8 cellular contexts compared by ENCODE assay signal in the genomic region with DNA sequence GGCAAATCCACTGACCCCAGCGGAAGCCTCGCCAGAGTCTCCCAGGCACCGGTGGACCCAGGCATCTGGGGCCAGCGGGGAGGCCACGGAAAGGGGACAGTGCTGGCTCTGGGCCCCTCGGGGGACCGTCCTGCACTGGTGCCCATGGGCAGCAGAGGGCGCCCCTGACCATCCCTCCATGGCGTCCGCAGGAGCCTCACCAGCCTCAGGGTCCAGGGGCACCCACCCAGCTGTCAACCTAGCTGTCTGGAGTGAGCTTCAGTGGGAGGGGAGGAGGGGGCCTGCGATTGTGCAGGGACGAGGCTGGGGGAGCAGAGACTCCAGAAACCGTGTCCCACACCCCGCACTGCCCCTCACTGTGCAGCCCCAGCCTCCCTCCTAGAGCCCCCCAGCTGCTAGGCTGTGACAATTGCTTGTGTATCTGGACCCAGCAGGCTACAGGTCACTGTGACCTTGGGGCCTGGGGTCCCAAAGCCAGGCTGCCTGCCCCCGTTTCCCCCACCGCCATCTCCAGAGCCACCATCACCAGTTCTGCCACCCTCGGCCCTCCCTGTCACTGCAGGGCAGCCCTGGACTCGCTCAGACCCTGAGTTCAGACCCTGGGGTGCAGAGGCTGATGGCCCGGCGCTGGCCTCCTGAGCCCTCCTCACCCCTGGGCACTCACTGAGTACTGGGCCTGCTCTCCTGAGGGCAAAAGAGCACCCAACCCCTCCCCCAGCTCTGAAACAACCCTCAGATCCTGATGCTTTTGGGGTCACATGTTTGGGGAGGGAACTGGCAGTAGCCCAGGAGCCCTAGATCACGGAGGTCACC. TPM values are rescaled to one million over a fixed set of nuclear protein-coding genes. Genes with fewer than 3 reads are reported as not detected.
DNase-seq lines count a peak whose midpoint lies in the region; ATAC-seq and TF ChIP-seq lines count a peak whose summit lies in the region.

No MANE protein-coding gene starts in this region.

- no peaks in the 10 kb centered on the region for H3K79me2 ChIP-seq in Loucy (ENCODE audit: insufficient read depth, low read length)

- peaks cover 31% of the 10 kb centered on the region for H3K4me1 ChIP-seq in Loucy (ENCODE audit: insufficient read depth, low read length, poor library complexity, severe bottlenecking)

- H2AFZ ChIP-seq in Loucy (ENCODE audit: low read length) = no peak overlapping the region

- H3K36me3 ChIP-seq in Loucy (ENCODE audit: insufficient read depth, low read length) = no peaks in the 10 kb centered on the region

- no peaks in the 10 kb centered on the region for H3K36me3 Mint-ChIP-seq in activated CD8-positive, alpha-beta memory T cell treated with anti-CD3 and anti-CD28 coated beads, Interleukin-2, amount 10 ng/mL, durations not matched to agents 7 days and 5 days

- no peak overlapping the region for H3K27ac Mint-ChIP-seq in activated CD8-positive, alpha-beta memory T cell treated with anti-CD3 and anti-CD28 coated beads, Interleukin-2, amount 10 ng/mL, durations not matched to agents 7 days and 5 days

- H3K4me2 ChIP-seq in Loucy (ENCODE audit: low read depth, low read length, poor library complexity, severe bottlenecking) = no peak overlapping the region

- H3K9ac ChIP-seq in Loucy (ENCODE audit: low read depth, low read length, poor library complexity, severe bottlenecking) = no peak overlapping the region

- H3K9me2 ChIP-seq in Loucy (replicated peaks; ENCODE audit: low read depth, low read length) = no peaks in the 10 kb centered on the region

- ATAC-seq in activated CD8-positive, alpha-beta memory T cell treated with anti-CD3 and anti-CD28 coated beads, Interleukin-2, amount 10 ng/mL, durations not matched to agents 7 days and 5 days = no peak
- ATAC-seq in omental fat pad (ENCODE audit: low FRiP score) (peak; percentile 39), GM18520 (IDR thresholded peaks at IDR 0.05; ENCODE audit: unreplicated experiment) (no peak)

- no peaks in the 10 kb centered on the region for H3K9me3 Mint-ChIP-seq in activated CD8-positive, alpha-beta memory T cell treated with anti-CD3 and anti-CD28 coated beads, Interleukin-2, amount 10 ng/mL, durations not matched to agents 7 days and 5 days (ENCODE audit: low read depth)

- no peak overlapping the region for H3K4me3 Mint-ChIP-seq in activated CD8-positive, alpha-beta memory T cell treated with anti-CD3 and anti-CD28 coated beads, Interleukin-2, amount 10 ng/mL, durations not matched to agents 7 days and 5 days

- no peaks in the 10 kb centered on the region for H3K27me3 ChIP-seq in Loucy (ENCODE audit: insufficient read depth, low read length, poor library complexity, severe bottlenecking)

- peaks cover 22% of the 10 kb centered on the region for H3K27me3 Mint-ChIP-seq in activated CD8-positive, alpha-beta memory T cell treated with anti-CD3 and anti-CD28 coated beads, Interleukin-2, amount 10 ng/mL, durations not matched to agents 7 days and 5 days

- no peak overlapping the region for H3K4me3 ChIP-seq in Loucy (ENCODE audit: low read length, poor library complexity, severe bottlenecking)

- CTCF ChIA-PET in activated CD8-positive, alpha-beta memory T cell treated with anti-CD3 and anti-CD28 coated beads, Interleukin-2, amount 10 ng/mL, durations not matched to agents 7 days and 5 days (lab: Charles Lee) = interaction anchor here (1.3 to 1.8 kb wide), 4 partner anchors 13 to 355 kb away, joined by 3 to 5 read pairs (median 4); a partner anchor contains a TSS

- no peaks in the 10 kb centered on the region for H3F3A ChIP-seq in Loucy (ENCODE audit: low read depth)

- peak; percentile 54 for DNase-seq in EL
- DNase-seq in activated CD8-positive, alpha-beta memory T cell treated with anti-CD3 and anti-CD28 coated beads, Interleukin-2, amount 10 ng/mL, durations not matched to agents 7 days and 5 days = peak; percentile 55
- peak; percentile 44 for DNase-seq in fibroblast of gingiva (ENCODE audit: low read depth)
- DNase-seq in omental fat pad (ENCODE audit: low spot score) = no peak
- DNase-seq in SHP77 treated with DMSO at 0.1 percent for 48 hours (lab: John Stamatoyannopoulos, UW) = no peak
- no peak for DNase-seq in NK-92 (lab: John Stamatoyannopoulos, UW; ENCODE audit: unreplicated experiment)

- peaks cover 6% of the 10 kb centered on the region for H3K4me1 Mint-ChIP-seq in activated CD8-positive, alpha-beta memory T cell treated with anti-CD3 and anti-CD28 coated beads, Interleukin-2, amount 10 ng/mL, durations not matched to agents 7 days and 5 days

- TF ChIP-seq CTCF in Loucy (conservative IDR thresholded peaks at IDR 0.05; ENCODE audit: low read length) = peak; percentile 89
- TF ChIP-seq CTCF in omental fat pad (IDR thresholded peaks at IDR 0.05) = peak in 1 of 3 donors; percentile 43

- no peaks in the 10 kb centered on the region for H4K20me1 ChIP-seq in Loucy (ENCODE audit: insufficient read depth, low read length, poor library complexity, severe bottlenecking)

- H3K9me3 ChIP-seq in Loucy (ENCODE audit: insufficient read depth, low read depth, low read length) = no peaks in the 10 kb centered on the region

RNA-seq across cellular contexts. Expression of a gene that starts 10.7 kb away (rescaled TPM):
- 1 to 10 TPM in 1 of 2 experiments, under 1 TPM in 1; 0.12 to 5.4 TPM for total RNA-seq in activated CD8-positive, alpha-beta memory T cell treated with anti-CD3 and anti-CD28 coated beads, Interleukin-2, amount 10 ng/mL, durations not matched to agents 7 days and 5 days
- 1,000 to 10,000 TPM in 1 of 4 donors, 100 to 1,000 TPM in 3; 410 to 1,024 (median 521) TPM for total RNA-seq in omental fat pad

Comparison
In these comparisons a context has a peak if more than half of its experiments do, and no peak if none do; other contexts are left out.
1. DNase-seq: peak in EL (single experiment), activated CD8-positive, alpha-beta memory T cell treated with anti-CD3 and anti-CD28 coated beads, Interleukin-2, amount 10 ng/mL, durations not matched to agents 7 days and 5 days (single experiment) and fibroblast of gingiva (single experiment); none in omental fat pad (single experiment), SHP77 treated with DMSO at 0.1 percent for 48 hours (single experiment) and NK-92 (single experiment).
2. RNA of a gene that starts 10.7 kb away (total RNA-seq): 410 to 1,024 TPM in omental fat pad; 0.12 to 5.4 TPM in activated CD8-positive, alpha-beta memory T cell treated with anti-CD3 and anti-CD28 coated beads, Interleukin-2, amount 10 ng/mL, durations not matched to agents 7 days and 5 days; every median in the first group is over 10 times any median in the second.